Comparison of ENCODE assay signal across 8 cellular contexts in genomic region chr17:3722716-3723115, GRCh38. TPM values are rescaled to one million over a fixed set of nuclear protein-coding genes. Genes with fewer than 3 reads are reported as not detected.
DNase-seq lines count a peak whose midpoint lies in the region; ATAC-seq and TF ChIP-seq lines count a peak whose summit lies in the region.

No MANE protein-coding gene starts in this region.

- H3K27me3 ChIP-seq in sigmoid colon, result no peaks in the 10 kb centered on the region

- ATAC-seq in GM21423 (IDR thresholded peaks at IDR 0.05; ENCODE audit: unreplicated experiment), result no peak

- 39 to 41% methylated on average over 6 of the region's 6 CpGs for WGBS in sigmoid colon, 2 donors

- H3K27ac ChIP-seq in VCaP (peak overlapping the region; percentile 94), sigmoid colon (peak overlapping the region; percentile 87 to 90 (median 88))

- TF ChIP-seq CTCF in GM12875 (IDR thresholded peaks at IDR 0.05; ENCODE audit: borderline replicate concordance, insufficient read depth, low read depth, low read length), result no peak
- no peak for TF ChIP-seq CTCF in VCaP (conservative IDR thresholded peaks at IDR 0.05)
- TF ChIP-seq CTCF in fibroblast of pulmonary artery (IDR thresholded peaks at IDR 0.05; ENCODE audit: low read length, missing control alignments), result no peak
- TF ChIP-seq CTCF in sigmoid colon (IDR thresholded peaks at IDR 0.05), result no peak

- no peak for TF ChIP-seq POLR2A in sigmoid colon (IDR thresholded peaks at IDR 0.05)

- H3K4me1 ChIP-seq in sigmoid colon, result peaks cover 0 to 37% (median 27%) of the 10 kb centered on the region in 4 donors

- peak; percentile 22 for DNase-seq in fibroblast of pulmonary artery (ENCODE audit: low read depth)
- no peak for DNase-seq in sigmoid colon
- no peak for DNase-seq in NCI-H748 (lab: John Stamatoyannopoulos, UW; ENCODE audit: unreplicated experiment)
- no peak for DNase-seq in SHP77 (lab: John Stamatoyannopoulos, UW)
- no peak for DNase-seq in DMS 273 treated with DMSO at 0.1 percent for 48 hours (lab: John Stamatoyannopoulos, UW)

- H3K4me3 ChIP-seq in GM12875 (ENCODE audit: low read depth, low read length), result peak overlapping the region; percentile 98
- H3K4me3 ChIP-seq in fibroblast of pulmonary artery (replicated peaks; ENCODE audit: low read depth, low read length), result peak overlapping the region; percentile 93
- H3K4me3 ChIP-seq in sigmoid colon, result peak overlapping the region; percentile 70 to 90 (median 76)

- intact Hi-C loops in sigmoid colon (cut with DNase I), result loop anchor here (1.0 to 5.0 kb wide), 2 partner anchors 55 to 86 kb away; partner anchors contain the start of genes CTNS, EMC6, SHPK and TAX1BP3

- H3K9me3 ChIP-seq in sigmoid colon, result no peaks in the 10 kb centered on the region

- TF ChIP-seq EP300 in sigmoid colon (IDR thresholded peaks at IDR 0.05), result no peak

- H3K36me3 ChIP-seq in sigmoid colon, result peaks cover 0 to 28% (median 5%) of the 10 kb centered on the region in 4 donors

RNA-seq across cellular contexts. Expression of gene HASPIN, which starts 1.0 kb away (rescaled TPM):
- under 1 TPM; under 0.01 to 0.83 (median 0.29) TPM for total RNA-seq in sigmoid colon
- polyA plus RNA-seq in sigmoid colon, result 1 to 10 TPM in 1 of 3 donors, under 1 TPM in 1, not detected in 1; 0.69 to 3.5 TPM

RNA-seq across cellular contexts. Expression of gene P2RX5, which starts 26.8 kb away (rescaled TPM):
- total RNA-seq in sigmoid colon, result under 1 TPM; 0.27 to 0.83 (median 0.43) TPM
- 10 to 100 TPM in 1 of 3 donors, not detected in 2; 55.3 TPM for polyA plus RNA-seq in sigmoid colon

RNA-seq across cellular contexts. Expression of gene EMC6, which starts 54.1 kb away (rescaled TPM):
- 10 to 100 TPM in 3 of 4 donors, 1 to 10 TPM in 1; 4.4 to 21.7 (median 15.1) TPM for total RNA-seq in sigmoid colon
- 10 to 100 TPM; 68.5 to 90.5 (median 83.0) TPM for polyA plus RNA-seq in sigmoid colon

RNA-seq across cellular contexts. Expression of gene TAX1BP3, which starts 54.3 kb away (rescaled TPM):
- total RNA-seq in sigmoid colon, result 10 to 100 TPM; 58.1 to 92.0 (median 63.5) TPM
- polyA plus RNA-seq in sigmoid colon, result 100 to 1,000 TPM; 144 to 363 (median 351) TPM
